Comparison of ENCODE assay signal across 9 cellular contexts in genomic region chr5:19987594-19988345, GRCh38. TPM values are rescaled to one million over a fixed set of nuclear protein-coding genes. Genes with fewer than 3 reads are reported as not detected.
A peak's percentile ranks its signal among the peaks of the same experiment; 100 is the strongest.
DNase-seq lines count a peak whose midpoint lies in the region; ATAC-seq, FAIRE-seq and TF ChIP-seq lines count a peak whose summit lies in the region.
"Had no signal": no experiment of that assay in that cellular context is flagged by ENCODE, and none has a peak within 500 bp of the region (broad histone marks: within the 10 kb centered on the region; RNA-seq: fewer than 3 reads in every experiment).

Gene CDH18 (minus strand): TSS chr5:19988200. CDS start chr5:19838986, 149,214 bp downstream.

- H3K4me1 ChIP-seq in SJCRH30 (no peaks in the 10 kb centered on the region), pancreas (peaks cover 0 to 3% (median 0%) of the 10 kb centered on the region in 3 donors), OCI-LY7 (ENCODE audit: insufficient read depth, low read length, poor library complexity, severe bottlenecking) (no peaks in the 10 kb centered on the region)

- ATAC-seq in pancreas = peak; percentile 93 to 100 (median 99)

- H3K36me3 ChIP-seq in SJCRH30 (no peaks in the 10 kb centered on the region), pancreas (no peaks in the 10 kb centered on the region), OCI-LY7 (ENCODE audit: insufficient read depth, low read length) (no peaks in the 10 kb centered on the region)

- peak; percentile 37 for DNase-seq in SIG-M5 treated with dmso at 0.1 percent for 504 hours (lab: John Stamatoyannopoulos, UW; ENCODE audit: unreplicated experiment)
- DNase-seq in SIG-M5 (lab: John Stamatoyannopoulos, UW) = no peak
- peak; percentile 11 to 41 for DNase-seq in SJCRH30
- peak; percentile 13 to 75 for DNase-seq in foreskin fibroblast
- DNase-seq in pancreas = peak; percentile 39 to 84 (median 56)
- no peak for DNase-seq in OCI-LY7 (ENCODE audit: low spot score)
- no peak for DNase-seq in SW 1271 (lab: John Stamatoyannopoulos, UW)
- DNase-seq in AML-193 (lab: John Stamatoyannopoulos, UW) = no peak

- no peaks in the 10 kb centered on the region for H4K20me1 ChIP-seq in OCI-LY7 (ENCODE audit: insufficient read depth, low read length)

- no peak within 1 kb of the TSS for H3K27ac ChIP-seq in SJCRH30
- no peak within 1 kb of the TSS for H3K27ac ChIP-seq in pancreas
- no peak within 1 kb of the TSS for H3K27ac ChIP-seq in OCI-LY7 (ENCODE audit: low read depth, low read length, poor library complexity, severe bottlenecking)

- TF ChIP-seq CTCF in foreskin fibroblast (IDR thresholded peaks at IDR 0.05; ENCODE audit: low read depth, low read length) = no peak
- no peak for TF ChIP-seq CTCF in pancreas (IDR thresholded peaks at IDR 0.05)
- TF ChIP-seq CTCF in OCI-LY7 (conservative IDR thresholded peaks at IDR 0.05; ENCODE audit: low read length) = no peak

- H3K9me3 ChIP-seq in SJCRH30 (replicated peaks) (no peaks in the 10 kb centered on the region), pancreas (no peaks in the 10 kb centered on the region), OCI-LY7 (ENCODE audit: low read length) (no peaks in the 10 kb centered on the region)

- CTCF ChIA-PET in OCI-LY7 (lab: Charles Lee; ENCODE audit: unreplicated experiment) = no interaction called here

- intact Hi-C loops in pancreas (cut with DNase I) (no loop called here), OCI-LY7 (cut with micrococcal nuclease; ENCODE audit: unreplicated experiment) (no loop called here)

- FAIRE-seq in pancreas (lab: Jason Lieb, UNC) = no peak
- FAIRE-seq: A204.1 had no signal

- no peak within 1 kb of the TSS for H2AFZ ChIP-seq in OCI-LY7 (ENCODE audit: low read length)

- H3K4me2 ChIP-seq in OCI-LY7 (ENCODE audit: low read length) = no peak within 1 kb of the TSS

- H3K79me2 ChIP-seq in OCI-LY7 (ENCODE audit: insufficient read depth, low read depth, low read length) = no peaks in the 10 kb centered on the region

- H3K9me2 ChIP-seq in OCI-LY7 (ENCODE audit: insufficient read depth, low read length) = no peaks in the 10 kb centered on the region

- WGBS in pancreas, 2 donors = 8 to 9% methylated on average over 25 of the region's 25 CpGs

- H3K27me3 ChIP-seq in SJCRH30 = no peaks in the 10 kb centered on the region
- no peaks in the 10 kb centered on the region for H3K27me3 ChIP-seq in pancreas

- H3K4me3 ChIP-seq in SJCRH30 (no peak within 1 kb of the TSS), foreskin fibroblast (ENCODE audit: low read depth in 1 of 2, low read length in 2 of 2) (peak within 1 kb of the TSS; percentile 26 to 52), pancreas (peak within 1 kb of the TSS in 2 of 4 donors; percentile 19 to 31), OCI-LY7 (ENCODE audit: low read depth, low read length, poor library complexity, severe bottlenecking) (no peak within 1 kb of the TSS)

- no TSS peak for BruUV-seq in OCI-LY7 (replicated peaks; lab: Mats Ljungman, UMichigan)

- POLR2A ChIA-PET in OCI-LY7 (lab: Charles Lee) = no interaction called here

RNA-seq across cellular contexts. Expression of gene CDH18, which starts in this region (rescaled TPM):
- total RNA-seq in SJCRH30 (2014; rRNA removed; shearing (Covaris generic)) = 0.10 and 0.14 TPM in 2 replicates
- total RNA-seq in pancreas = under 1 TPM; 0.09 to 0.75 (median 0.19) TPM
- polyA plus RNA-seq in pancreas = under 1 TPM; 0.35 to 0.80 TPM
- not detected in 2 replicates for total RNA-seq in OCI-LY7 (2014; rRNA removed; shearing (Covaris generic))
- total RNA-seq in OCI-LY7 (2022) = not detected in 2 replicates

Comparison
In these comparisons a context has a peak if more than half of its experiments do, and no peak if none do; other contexts are left out.
1. DNase-seq: peak in SIG-M5 treated with dmso at 0.1 percent for 504 hours (single experiment) and foreskin fibroblast (2 of 2); none in SIG-M5 (single experiment), OCI-LY7 (single experiment), SW 1271 (0 of 2) and AML-193 (0 of 2).
2. Peak in DNase-seq in SJCRH30; RNA of the gene not detected or under 1 TPM.
3. Peak in DNase-seq and ATAC-seq in pancreas; RNA of the gene not detected or under 1 TPM.
4. H3K4me3 ChIP-seq: peak in foreskin fibroblast (2 of 2); none in SJCRH30 (single experiment) and OCI-LY7 (single experiment).